ENCODE assay signal across 8 cellular contexts in genomic region chr9:120936011-120936763, GRCh38. TPM values are rescaled to one million over a fixed set of nuclear protein-coding genes. Genes with fewer than 3 reads are reported as not detected.
DNase-seq lines count a peak whose midpoint lies in the region; ATAC-seq and TF ChIP-seq lines count a peak whose summit lies in the region.

No MANE protein-coding gene starts in this region.

- peak overlapping the region; percentile 73 for H3K4me3 Mint-ChIP-seq in stimulated activated naive CD8-positive, alpha-beta T cell treated with anti-CD3 and anti-CD28 coated beads, Interleukin-15, Interleukin-2, amounts not matched to agents 100 ng/mL and 50 ng/mL, for 24 hours

- peak overlapping the region in 6 of 10 experiments; percentile 4 to 35 (median 20); a peak in 8 of 20 replicates for H3K4me3 ChIP-seq in BLaER1 treated with 17β-estradiol and CSF1 and Interleukin-3, amounts not matched to agents 10 nM and 100 nM
- H3K4me3 ChIP-seq in LNCaP clone FGC (ENCODE audit: low read depth, low read length) (no peak overlapping the region), RWPE2 (ENCODE audit: severe bottlenecking) (no peak overlapping the region), neural cell (ENCODE audit: low read length) (no peak overlapping the region)

- H3K27me3 Mint-ChIP-seq in stimulated activated naive CD8-positive, alpha-beta T cell treated with anti-CD3 and anti-CD28 coated beads, Interleukin-15, Interleukin-2, amounts not matched to agents 100 ng/mL and 50 ng/mL, for 24 hours, result no peaks in the 10 kb centered on the region

- TF ChIP-seq CTCF in LNCaP clone FGC (IDR thresholded peaks at IDR 0.05; ENCODE audit: control insufficient read depth, extremely low read depth, insufficient read depth) (peak; percentile 95), RWPE2 (IDR thresholded peaks at IDR 0.05; ENCODE audit: poor library complexity, severe bottlenecking) (peak; percentile 97), neural cell (IDR thresholded peaks at IDR 0.05; ENCODE audit: poor library complexity, severe bottlenecking) (peak; percentile 51)

- no peaks in the 10 kb centered on the region for H3K27me3 ChIP-seq in BLaER1 treated with 17β-estradiol and CSF1 and Interleukin-3, amounts not matched to agents 10 nM and 100 nM
- H3K27me3 ChIP-seq in RWPE2 (ENCODE audit: insufficient read depth, poor library complexity, severe bottlenecking), result no peaks in the 10 kb centered on the region
- no peaks in the 10 kb centered on the region for H3K27me3 ChIP-seq in neural cell (ENCODE audit: insufficient read depth, low read depth, low read length)

- H3K9me2 ChIP-seq in neural cell (ENCODE audit: insufficient read depth, low read length), result no peaks in the 10 kb centered on the region

- H3K36me3 Mint-ChIP-seq in stimulated activated naive CD8-positive, alpha-beta T cell treated with anti-CD3 and anti-CD28 coated beads, Interleukin-15, Interleukin-2, amounts not matched to agents 100 ng/mL and 50 ng/mL, for 24 hours (ENCODE audit: low read depth), result peaks cover under 1% of the 10 kb centered on the region

- H3K79me2 ChIP-seq in neural cell (replicated peaks; ENCODE audit: insufficient read depth, low read length), result no peaks in the 10 kb centered on the region

- peak overlapping the region; percentile 14 to 94 (median 89); a peak in 21 of 22 replicates for H3K27ac ChIP-seq in BLaER1 treated with 17β-estradiol and CSF1 and Interleukin-3, amounts not matched to agents 10 nM and 100 nM
- H3K27ac ChIP-seq in RWPE2 (ENCODE audit: poor library complexity, severe bottlenecking), result peak overlapping the region; percentile 82
- no peak overlapping the region for H3K27ac ChIP-seq in neural cell (ENCODE audit: low read length)

- H3K4me2 ChIP-seq in BLaER1 treated with 17β-estradiol and CSF1 and Interleukin-3, amounts not matched to agents 10 nM and 100 nM, result peak overlapping the region; percentile 82 to 99 (median 95)
- H3K4me2 ChIP-seq in neural cell (ENCODE audit: low read length), result no peak overlapping the region

- peak overlapping the region in 10 of 11 experiments; percentile 11 to 74 (median 62); a peak in 18 of 22 replicates for H3K9ac ChIP-seq in BLaER1 treated with 17β-estradiol and CSF1 and Interleukin-3, amounts not matched to agents 10 nM and 100 nM
- H3K9ac ChIP-seq in neural cell (ENCODE audit: low read length), result no peak overlapping the region

- H3K9me3 Mint-ChIP-seq in stimulated activated naive CD8-positive, alpha-beta T cell treated with anti-CD3 and anti-CD28 coated beads, Interleukin-15, Interleukin-2, amounts not matched to agents 100 ng/mL and 50 ng/mL, for 24 hours, result no peaks in the 10 kb centered on the region

- no peak for TF ChIP-seq RAD21 in neural cell (conservative IDR thresholded peaks at IDR 0.05)

- no peak overlapping the region for H2AFZ ChIP-seq in neural cell (ENCODE audit: low read depth, low read length)

- H3K27ac Mint-ChIP-seq in stimulated activated naive CD8-positive, alpha-beta T cell treated with anti-CD3 and anti-CD28 coated beads, Interleukin-15, Interleukin-2, amounts not matched to agents 100 ng/mL and 50 ng/mL, for 24 hours, result peak overlapping the region; percentile 100

- H3K9me3 ChIP-seq in BLaER1 treated with 17β-estradiol and CSF1 and Interleukin-3, amounts not matched to agents 10 nM and 100 nM (replicated peaks in 1 of 11), result no peaks in the 10 kb centered on the region
- no peaks in the 10 kb centered on the region for H3K9me3 ChIP-seq in RWPE2 (ENCODE audit: severe bottlenecking)
- no peaks in the 10 kb centered on the region for H3K9me3 ChIP-seq in neural cell (ENCODE audit: low read length)

- ATAC-seq in GM19467 (IDR thresholded peaks at IDR 0.05; ENCODE audit: unreplicated experiment) (peak; percentile 37), RWPE2 (ENCODE audit: low read depth) (peak; percentile 75)

- TF ChIP-seq EP300 in neural cell (conservative IDR thresholded peaks at IDR 0.05; ENCODE audit: poor library complexity, severe bottlenecking), result no peak

- H3K4me1 Mint-ChIP-seq in stimulated activated naive CD8-positive, alpha-beta T cell treated with anti-CD3 and anti-CD28 coated beads, Interleukin-15, Interleukin-2, amounts not matched to agents 100 ng/mL and 50 ng/mL, for 24 hours (ENCODE audit: low read depth), result peaks cover 71% of the 10 kb centered on the region

- DNase-seq in LNCaP clone FGC (ENCODE audit: low read depth), result peak; percentile 61
- DNase-seq in RWPE2 (ENCODE audit: low spot score), result peak; percentile 91
- DNase-seq in activated T-helper 9 cell treated with anti-CD3 and anti-CD28 coated beads, Interleukin-2, amount 50 U/mL, for 16 hours (ENCODE audit: low read depth), result peak; percentile 84
- DNase-seq in fibroblast of peridontal ligament (ENCODE audit: extremely low read depth), result peak; percentile 99

- no peaks in the 10 kb centered on the region for H4K20me1 ChIP-seq in BLaER1 treated with 17β-estradiol and CSF1 and Interleukin-3, amounts not matched to agents 10 nM and 100 nM
- no peaks in the 10 kb centered on the region for H4K20me1 ChIP-seq in neural cell (ENCODE audit: insufficient read depth)

- H3F3A ChIP-seq in neural cell (ENCODE audit: insufficient read depth, low read length, poor library complexity, severe bottlenecking), result no peaks in the 10 kb centered on the region

- no peaks in the 10 kb centered on the region for H3K36me3 ChIP-seq in BLaER1 treated with 17β-estradiol and CSF1 and Interleukin-3, amounts not matched to agents 10 nM and 100 nM
- H3K36me3 ChIP-seq in RWPE2 (ENCODE audit: low read depth) (no peaks in the 10 kb centered on the region), neural cell (ENCODE audit: insufficient read depth, low read length) (no peaks in the 10 kb centered on the region)

- peaks cover 59 to 68% (median 64%) of the 10 kb centered on the region in 10 experiments for H3K4me1 ChIP-seq in BLaER1 treated with 17β-estradiol and CSF1 and Interleukin-3, amounts not matched to agents 10 nM and 100 nM
- H3K4me1 ChIP-seq in RWPE2 (ENCODE audit: insufficient read depth, poor library complexity, severe bottlenecking), result peaks cover 34% of the 10 kb centered on the region

TF ChIP-seq in neural cell, 6 proteins besides CTCF, POLR2A, EP300 and RAD21:
- TF ChIP-seq REST (IDR thresholded peaks at IDR 0.05; ENCODE audit: borderline replicate concordance) (no peak), SMC3 (conservative IDR thresholded peaks at IDR 0.05; ENCODE audit: poor library complexity) (peak; percentile 45), EZH2 (IDR thresholded peaks at IDR 0.05; ENCODE audit: borderline replicate concordance, insufficient read depth, low read length, poor library complexity, severe bottlenecking) (no peak)

RNA-seq across cellular contexts. Expression of gene TRAF1, which starts 9.6 kb away (rescaled TPM):
- 0.42 and 0.89 TPM in 2 replicates for polyA plus RNA-seq in neural cell
- polyA minus RNA-seq in neural cell, result 0.35 and 0.49 TPM in 2 replicates

RNA-seq across cellular contexts. Expression of gene PHF19, which starts 59.2 kb away (rescaled TPM):
- 3.0 and 4.9 TPM in 2 replicates for polyA plus RNA-seq in neural cell
- polyA minus RNA-seq in neural cell, result 1.9 and 4.6 TPM in 2 replicates

Comparison
In these comparisons a context has a peak if more than half of its experiments do, and no peak if none do; other contexts are left out.
1. H3K4me3 ChIP-seq: peak in BLaER1 treated with 17β-estradiol and CSF1 and Interleukin-3, amounts not matched to agents 10 nM and 100 nM (6 of 10); none in LNCaP clone FGC (single experiment), RWPE2 (single experiment) and neural cell (single experiment).
2. Peak in every context shown above with its lines, with median percentiles within 50 percentile points of each other: DNase-seq and CTCF ChIP-seq.